9 cellular contexts compared by ENCODE assay signal in genomic region chr6:43823879-43824740, GRCh38. TPM values are rescaled to one million over a fixed set of nuclear protein-coding genes. Genes with fewer than 3 reads are reported as not detected.
DNase-seq lines count a peak whose midpoint lies in the region; TF ChIP-seq lines count a peak whose summit lies in the region.
"Had no signal": no experiment of that assay in that cellular context is flagged by ENCODE, and none has a peak within 500 bp of the region (broad histone marks: within the 10 kb centered on the region; RNA-seq: fewer than 3 reads in every experiment).

No MANE protein-coding gene starts in this region.

- H3K4me3 ChIP-seq in colonic mucosa, result no peak overlapping the region
- H3K4me3 ChIP-seq in muscle layer of duodenum (ENCODE audit: low read depth in 1 of 2, low read length in 2 of 2), result peak overlapping the region in 1 of 2 donors; percentile 23

- H3K27ac ChIP-seq in colonic mucosa (peak overlapping the region; percentile 55), muscle layer of duodenum (ENCODE audit: low read length) (peak overlapping the region; percentile 54)

- peak overlapping the region in 1 of 2 donors; percentile 86 for H3K9ac ChIP-seq in colonic mucosa (ENCODE audit: low read depth in 2 of 2, low read length in 2 of 2)

- no peaks in the 10 kb centered on the region for H3K36me3 ChIP-seq in colonic mucosa
- no peaks in the 10 kb centered on the region for H3K36me3 ChIP-seq in muscle layer of duodenum (ENCODE audit: control insufficient read depth in 1 of 2, insufficient read depth in 2 of 2, low read length in 2 of 2)

- intact Hi-C loops in colonic mucosa (cut with DNase I), result no loop called here

- no peak for TF ChIP-seq CTCF in colonic mucosa (IDR thresholded peaks at IDR 0.05)

- H3K27me3 ChIP-seq in colonic mucosa (no peaks in the 10 kb centered on the region), muscle layer of duodenum (ENCODE audit: low read depth, low read length) (no peaks in the 10 kb centered on the region)

- H3K4me1 ChIP-seq in colonic mucosa (peaks cover 12% of the 10 kb centered on the region), muscle layer of duodenum (ENCODE audit: control insufficient read depth in 1 of 2, insufficient read depth in 2 of 2, low read length in 2 of 2) (peaks cover 0 to 10% of the 10 kb centered on the region in 2 donors)

- H3K9me3 ChIP-seq in colonic mucosa, result no peaks in the 10 kb centered on the region
- H3K9me3 ChIP-seq in muscle layer of duodenum (ENCODE audit: control insufficient read depth in 1 of 2, low read length in 2 of 2), result no peaks in the 10 kb centered on the region

- DNase-seq in DMS79 treated with DMSO at 0.1 percent for 48 hours (lab: John Stamatoyannopoulos, UW) (peak; percentile 96), NCI-H187 treated with DMSO at 0.1 percent for 48 hours (lab: John Stamatoyannopoulos, UW) (peak; percentile 54), colonic mucosa (peak; percentile 66), HPDE6-E6E7 (ENCODE audit: extremely low spot score) (no peak), NCI-H1436 treated with DMSO at 0.1 percent for 48 hours (lab: John Stamatoyannopoulos, UW) (no peak), mesenteric fat pad (ENCODE audit: low spot score) (no peak), SHP77 (lab: John Stamatoyannopoulos, UW) (no peak)
- DNase-seq: DMS 273 treated with DMSO at 0.1 percent for 48 hours had no signal

RNA-seq across cellular contexts. Expression of gene VEGFA, which starts 54.1 kb away (rescaled TPM):
- total RNA-seq in colonic mucosa (100 to 1,000 TPM; 113 to 216 TPM), mesenteric fat pad (498 TPM)

Comparison
In these comparisons a context has a peak if more than half of its experiments do, and no peak if none do; other contexts are left out.
1. DNase-seq: peak in DMS79 treated with DMSO at 0.1 percent for 48 hours (single experiment), NCI-H187 treated with DMSO at 0.1 percent for 48 hours (single experiment) and colonic mucosa (single experiment); none in HPDE6-E6E7 (single experiment), NCI-H1436 treated with DMSO at 0.1 percent for 48 hours (single experiment), mesenteric fat pad (single experiment) and SHP77 (0 of 2).